ENCODE assay signal across 14 cellular contexts in genomic region chr20:53855733-53856132, GRCh38.
DNase-seq lines count a peak whose midpoint lies in the region; ATAC-seq and TF ChIP-seq lines count a peak whose summit lies in the region.
"Had no signal": no experiment of that assay in that cellular context is flagged by ENCODE, and none has a peak within 500 bp of the region (broad histone marks: within the 10 kb centered on the region; RNA-seq: fewer than 3 reads in every experiment).

No MANE protein-coding gene starts in this region.

- intact Hi-C loops in CD14-positive monocyte (cut with micrococcal nuclease): no loop called here

- CTCF ChIA-PET in CD8-positive, alpha-beta memory T cell (lab: Charles Lee): no interaction called here

- H3K27me3 Mint-ChIP-seq in CD14-positive monocyte (ENCODE audit: low read depth in 3 of 3): peaks cover 0 to 3% (median 2%) of the 10 kb centered on the region in 3 donors
- H3K27me3 Mint-ChIP-seq in CD8-positive, alpha-beta memory T cell: no peaks in the 10 kb centered on the region
- no peaks in the 10 kb centered on the region for H3K27me3 Mint-ChIP-seq in activated T-helper 17 cell treated with anti-CD3 and anti-CD28 coated beads, Interleukin-2, amount 50 U/mL, for 72 hours
- peaks cover 5% of the 10 kb centered on the region for H3K27me3 Mint-ChIP-seq in nephron progenitor cell (ENCODE audit: low read depth, poor library complexity)

- H3K36me3 Mint-ChIP-seq in CD14-positive monocyte (no peaks in the 10 kb centered on the region), nephron progenitor cell (ENCODE audit: low read depth) (no peaks in the 10 kb centered on the region)
- peaks cover 0 to 4% (median 0%) of the 10 kb centered on the region in 3 donors for H3K36me3 Mint-ChIP-seq in CD8-positive, alpha-beta memory T cell
- no peaks in the 10 kb centered on the region for H3K36me3 Mint-ChIP-seq in activated T-helper 17 cell treated with anti-CD3 and anti-CD28 coated beads, Interleukin-2, amount 50 U/mL, for 72 hours (ENCODE audit: low read depth)

- H3K4me3 Mint-ChIP-seq in CD14-positive monocyte (peak overlapping the region; percentile 60 to 77), nephron progenitor cell (no peak overlapping the region)
- no peak overlapping the region for H3K4me3 Mint-ChIP-seq in CD8-positive, alpha-beta memory T cell
- no peak overlapping the region for H3K4me3 Mint-ChIP-seq in activated T-helper 17 cell treated with anti-CD3 and anti-CD28 coated beads, Interleukin-2, amount 50 U/mL, for 72 hours

- H3K9me3 ChIP-seq in CD8-positive, alpha-beta memory T cell (ENCODE audit: low read length): no peaks in the 10 kb centered on the region
- H3K9me3 ChIP-seq: psoas muscle, testis had no signal

- POLR2A ChIA-PET in CD8-positive, alpha-beta memory T cell (lab: Charles Lee): no interaction called here

- H3K4me3 ChIP-seq in CD8-positive, alpha-beta memory T cell (ENCODE audit: low read length): no peak overlapping the region
- H3K4me3 ChIP-seq: psoas muscle, testis had no signal

- no peaks in the 10 kb centered on the region for H3K27me3 ChIP-seq in CD8-positive, alpha-beta memory T cell (ENCODE audit: insufficient read depth, low read length, poor library complexity, severe bottlenecking)
- H3K27me3 ChIP-seq: testis had no signal

- DNase-seq in CD14-positive monocyte (ENCODE audit: low spot score) (no peak), nephron progenitor cell (no peak), NCI-H2196 treated with DMSO at 0.1 percent for 48 hours (lab: John Stamatoyannopoulos, UW; ENCODE audit: unreplicated experiment) (no peak), islet precursor cell (no peak)
- DNase-seq in CD8-positive, alpha-beta memory T cell: no peak
- DNase-seq: activated gamma-delta T cell treated with Interleukin-2 at 50 U/mL for 16 hours; effector memory CD4-positive, alpha-beta T cell; NCI-H1930; NCI-H82; psoas muscle; testis had no signal

- H3K36me3 ChIP-seq in CD8-positive, alpha-beta memory T cell (ENCODE audit: insufficient read depth, low read length): no peaks in the 10 kb centered on the region

- no peak for ATAC-seq in activated T-helper 17 cell treated with anti-CD3 and anti-CD28 coated beads, Interleukin-2, amount 50 U/mL, for 72 hours (replicated peaks)
- ATAC-seq in HG03442 (IDR thresholded peaks at IDR 0.05; ENCODE audit: unreplicated experiment): no peak
- ATAC-seq: psoas muscle, Right ventricle myocardium inferior had no signal

- H3K4me1 ChIP-seq in CD8-positive, alpha-beta memory T cell (ENCODE audit: insufficient read depth, low read length): peaks cover 20% of the 10 kb centered on the region
- H3K4me1 ChIP-seq: psoas muscle had no signal

- H3K27ac ChIP-seq in CD8-positive, alpha-beta memory T cell (ENCODE audit: low read depth, low read length): no peak overlapping the region
- H3K27ac ChIP-seq: psoas muscle had no signal

- H3K27ac Mint-ChIP-seq in CD14-positive monocyte: peak overlapping the region; percentile 83 to 93 (median 91)
- peak overlapping the region in 6 of 8 donors; percentile 10 to 91 (median 57) for H3K27ac Mint-ChIP-seq in CD8-positive, alpha-beta memory T cell
- H3K27ac Mint-ChIP-seq in activated T-helper 17 cell treated with anti-CD3 and anti-CD28 coated beads, Interleukin-2, amount 50 U/mL, for 72 hours: peak overlapping the region; percentile 41
- H3K27ac Mint-ChIP-seq in nephron progenitor cell: peak overlapping the region; percentile 46

- TF ChIP-seq CTCF in CD14-positive monocyte (IDR thresholded peaks at IDR 0.05) (no peak), nephron progenitor cell (IDR thresholded peaks at IDR 0.05) (no peak)

- H3K9me3 Mint-ChIP-seq in CD14-positive monocyte (no peaks in the 10 kb centered on the region), nephron progenitor cell (peaks cover 10% of the 10 kb centered on the region)
- no peaks in the 10 kb centered on the region for H3K9me3 Mint-ChIP-seq in CD8-positive, alpha-beta memory T cell
- no peaks in the 10 kb centered on the region for H3K9me3 Mint-ChIP-seq in activated T-helper 17 cell treated with anti-CD3 and anti-CD28 coated beads, Interleukin-2, amount 50 U/mL, for 72 hours

- peaks cover 35% of the 10 kb centered on the region for H3K4me1 Mint-ChIP-seq in CD14-positive monocyte
- H3K4me1 Mint-ChIP-seq in CD8-positive, alpha-beta memory T cell: peaks cover 14 to 30% (median 29%) of the 10 kb centered on the region in 3 donors
- peaks cover 6% of the 10 kb centered on the region for H3K4me1 Mint-ChIP-seq in activated T-helper 17 cell treated with anti-CD3 and anti-CD28 coated beads, Interleukin-2, amount 50 U/mL, for 72 hours
- H3K4me1 Mint-ChIP-seq in nephron progenitor cell: peaks cover 22% of the 10 kb centered on the region

Comparison
In these comparisons a context has a peak if more than half of its experiments do, and no peak if none do; other contexts are left out.
1. H3K27ac Mint-ChIP-seq: peak in every context shown above with its lines; median percentile 91 in CD14-positive monocyte; 57 in CD8-positive, alpha-beta memory T cell; 46 in nephron progenitor cell; 41 in activated T-helper 17 cell treated with anti-CD3 and anti-CD28 coated beads, Interleukin-2, amount 50 U/mL, for 72 hours.
2. H3K4me3 Mint-ChIP-seq: peak in CD14-positive monocyte (2 of 2); none in CD8-positive, alpha-beta memory T cell (0 of 7), activated T-helper 17 cell treated with anti-CD3 and anti-CD28 coated beads, Interleukin-2, amount 50 U/mL, for 72 hours (single experiment) and nephron progenitor cell (single experiment).